ENCODE assay signal across 8 cellular contexts in the genomic region with DNA sequence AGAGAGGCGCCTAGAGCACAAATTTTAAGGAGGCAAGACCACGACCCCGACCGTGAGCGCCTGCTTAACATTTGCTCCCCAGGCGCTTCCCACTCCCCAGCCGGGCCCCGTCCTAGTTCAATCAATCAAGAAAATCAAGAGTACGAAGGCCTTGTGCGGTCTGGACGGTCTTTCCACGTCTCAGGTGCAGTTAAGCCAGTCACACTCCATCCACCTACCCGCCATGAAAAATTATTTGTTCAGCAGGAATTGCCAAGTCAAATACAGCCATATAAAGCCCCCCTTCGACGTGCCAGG. TPM values are rescaled to one million over a fixed set of nuclear protein-coding genes. Genes with fewer than 3 reads are reported as not detected.
A peak's percentile ranks its signal among the peaks of the same experiment; 100 is the strongest.
DNase-seq lines count a peak whose midpoint lies in the region; ATAC-seq and TF ChIP-seq lines count a peak whose summit lies in the region.

No MANE protein-coding gene starts in this region.

- H3K79me2 ChIP-seq in PC-9 (ENCODE audit: low read depth): peaks cover 59% of the 10 kb centered on the region

- CTCF ChIA-PET in PC-9 (lab: Charles Lee): interaction anchor here (0.6 to 1.8 kb wide), 2 partner anchors 11 to 358 kb away, joined by 4 to 6 read pairs; partner anchors contain the start of gene RPS29

- no TSS peak for BruUV-seq in PC-9 (replicated peaks; lab: Mats Ljungman, UMichigan)

- H3K27me3 ChIP-seq in PC-9 (ENCODE audit: insufficient read depth, low read depth) (no peaks in the 10 kb centered on the region), esophagus (ENCODE audit: control insufficient read depth in 1 of 2, insufficient read depth in 2 of 2, low read length in 2 of 2) (no peaks in the 10 kb centered on the region), neuron (ENCODE audit: insufficient read depth, low read length) (no peaks in the 10 kb centered on the region)

- peak overlapping the region; percentile 72 for H3K4me2 ChIP-seq in PC-9

- POLR2A ChIA-PET in PC-9 (lab: Charles Lee; ENCODE audit: unreplicated experiment): interaction anchor here (1.0 kb wide), 1 partner anchor 11 kb away, joined by 3 read pairs; no protein-coding TSS in a partner anchor

- no peaks in the 10 kb centered on the region for H3K9me2 ChIP-seq in PC-9 (ENCODE audit: insufficient read depth)

- H2AFZ ChIP-seq in PC-9: peak overlapping the region; percentile 91
- H2AFZ ChIP-seq in neuron (ENCODE audit: low read depth, low read length): peak overlapping the region; percentile 95

- H3K4me1 ChIP-seq in PC-9 (replicated peaks; ENCODE audit: insufficient read depth) (peaks cover 29% of the 10 kb centered on the region), esophagus (ENCODE audit: control insufficient read depth in 2 of 2, insufficient read depth in 2 of 2, low read length in 1 of 2) (no peaks in the 10 kb centered on the region), neuron (ENCODE audit: insufficient read depth, low read length) (peaks cover 15% of the 10 kb centered on the region)

- H3K9me3 ChIP-seq in PC-9 (ENCODE audit: insufficient read depth, low read depth) (no peaks in the 10 kb centered on the region), esophagus (ENCODE audit: control insufficient read depth in 2 of 2, insufficient read depth in 1 of 2, low read depth in 1 of 2, low read length in 1 of 2) (no peaks in the 10 kb centered on the region), neuron (ENCODE audit: low read length) (no peaks in the 10 kb centered on the region)

- TF ChIP-seq CTCF in PC-9 (conservative IDR thresholded peaks at IDR 0.05): no peak

- no peaks in the 10 kb centered on the region for H4K20me1 ChIP-seq in PC-9 (ENCODE audit: insufficient read depth)

- H3K36me3 ChIP-seq in PC-9 (ENCODE audit: low read depth) (no peaks in the 10 kb centered on the region; the same call in 1 of the 2 replicates), esophagus (ENCODE audit: control insufficient read depth in 2 of 2, insufficient read depth in 2 of 2, low read length in 1 of 2) (no peaks in the 10 kb centered on the region), neuron (ENCODE audit: insufficient read depth, low read length) (peaks cover 10% of the 10 kb centered on the region)

- intact Hi-C loops in PC-9 (cut with micrococcal nuclease; ENCODE audit: unreplicated experiment): loop anchor here (1.0 kb wide), 1 partner anchor 22 kb away; the partner anchor contains the start of genes MGAT2 and RPL36AL

- H3F3A ChIP-seq in PC-9 (ENCODE audit: insufficient read depth, low read depth): peaks cover 13% of the 10 kb centered on the region

- 0 to 1% methylated on average over 15 of the region's 15 CpGs for WGBS in esophagus, 2 donors

- no peak for ATAC-seq in GM18520 (IDR thresholded peaks at IDR 0.05; ENCODE audit: unreplicated experiment)
- no peak for ATAC-seq in GM21723 (IDR thresholded peaks at IDR 0.05; ENCODE audit: unreplicated experiment)

- peak overlapping the region; percentile 100 for H3K4me3 ChIP-seq in PC-9
- H3K4me3 ChIP-seq in esophagus (ENCODE audit: low read depth in 1 of 2, low read length in 2 of 2): peak overlapping the region; percentile 71 to 91
- peak overlapping the region; percentile 98 for H3K4me3 ChIP-seq in neuron (ENCODE audit: low read length)

- DNase-seq in NCI-H1092 (lab: John Stamatoyannopoulos, UW) (peak; percentile 57), NCI-H1092 treated with DMSO at 0.1 percent for 48 hours (lab: John Stamatoyannopoulos, UW) (no peak), PC-9 (no peak), COLO829 (ENCODE audit: low spot score) (no peak)

- peak overlapping the region; percentile 83 for H3K27ac ChIP-seq in PC-9
- peak overlapping the region; percentile 92 to 99 for H3K27ac ChIP-seq in esophagus (ENCODE audit: low read depth in 2 of 2, low read length in 1 of 2)

RNA-seq across cellular contexts. Expression of gene LRR1, which starts 0.6 kb away (rescaled TPM):
- total RNA-seq in PC-9 (2021): 16.1 and 19.0 TPM in 2 replicates
- polyA plus RNA-seq in esophagus: 1 to 10 TPM; 4.3 to 9.0 TPM

RNA-seq across cellular contexts. Expression of gene RPS29, which starts 11.9 kb away (rescaled TPM):
- total RNA-seq in PC-9 (2021): 1,018 and 1,294 TPM in 2 replicates
- polyA plus RNA-seq in esophagus: 1,000 to 10,000 TPM in 1 of 2 donors, 100 to 1,000 TPM in 1; 861 to 2,600 TPM

RNA-seq across cellular contexts. Expression of gene RPL36AL, which starts 22.3 kb away (rescaled TPM):
- 120 and 151 TPM in 2 replicates for total RNA-seq in PC-9 (2021)
- polyA plus RNA-seq in esophagus: 100 to 1,000 TPM; 405 to 519 TPM

RNA-seq across cellular contexts. Expression of gene MGAT2, which starts 22.5 kb away (rescaled TPM):
- total RNA-seq in PC-9 (2021): 18.9 and 22.0 TPM in 2 replicates
- 10 to 100 TPM in 1 of 2 donors, 1 to 10 TPM in 1; 9.2 to 10.8 TPM for polyA plus RNA-seq in esophagus

RNA-seq across cellular contexts. Expression of gene DNAAF2, which starts 36.9 kb away (rescaled TPM):
- 8.2 and 9.5 TPM in 2 replicates for total RNA-seq in PC-9 (2021)
- 1 to 10 TPM; 2.3 to 5.2 TPM for polyA plus RNA-seq in esophagus
